Comparison of ENCODE assay signal across 13 cellular contexts in the genomic region with DNA sequence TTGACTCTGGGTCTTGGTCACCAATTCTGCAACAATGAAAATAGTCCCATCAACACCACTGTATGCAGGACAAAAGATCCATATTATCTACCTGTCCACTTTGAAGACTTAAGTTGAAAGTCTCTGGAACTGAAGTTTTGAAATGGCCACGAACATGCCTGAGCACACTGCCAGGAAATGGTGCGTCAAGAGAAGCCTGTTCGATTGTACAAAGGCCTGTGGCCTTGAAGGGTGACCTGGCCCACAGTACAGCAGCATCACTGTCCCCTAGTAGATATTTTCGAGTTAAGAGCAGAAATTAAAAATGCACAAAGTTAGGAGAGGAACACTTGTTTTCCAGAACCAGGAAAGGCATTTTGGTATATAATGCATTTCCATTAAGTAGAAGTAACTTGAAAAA.
DNase-seq lines count a peak whose midpoint lies in the region; ATAC-seq and TF ChIP-seq lines count a peak whose summit lies in the region.
"Had no signal": no experiment of that assay in that cellular context is flagged by ENCODE, and none has a peak within 500 bp of the region (broad histone marks: within the 10 kb centered on the region; RNA-seq: fewer than 3 reads in every experiment).

No MANE protein-coding gene starts in this region.

- no peaks in the 10 kb centered on the region for H3K36me3 ChIP-seq in A673 (ENCODE audit: insufficient read depth, low read length, poor library complexity, severe bottlenecking)

- H3K36me3 Mint-ChIP-seq in T-helper 17 cell (ENCODE audit: low read depth) (peaks cover 3% of the 10 kb centered on the region), neural crest cell (ENCODE audit: low read depth) (peaks cover 14% of the 10 kb centered on the region)

- H3K27me3 ChIP-seq in A673 (replicated peaks; ENCODE audit: insufficient read depth, low read depth, low read length, poor library complexity), result no peaks in the 10 kb centered on the region

- H3K27me3 Mint-ChIP-seq in T-helper 17 cell, result no peaks in the 10 kb centered on the region
- no peaks in the 10 kb centered on the region for H3K27me3 Mint-ChIP-seq in neural crest cell (ENCODE audit: low read depth)
- H3K27me3 Mint-ChIP-seq: CD4-positive, alpha-beta memory T cell had no signal

- H3K4me1 Mint-ChIP-seq in T-helper 17 cell (peaks cover 11% of the 10 kb centered on the region), neural crest cell (no peaks in the 10 kb centered on the region)

- ATAC-seq in T-helper 17 cell, result no peak
- no peak for ATAC-seq in left lobe of liver
- no peak for ATAC-seq in SK-N-SH treated with all-trans-retinoic acid at 6 μM for 48 hours

- POLR2A ChIA-PET in A673 (lab: Charles Lee; ENCODE audit: low non-redundant PET), result no interaction called here

- H3K9me3 ChIP-seq in T-helper 17 cell (ENCODE audit: control insufficient read depth, low read length, poor library complexity, severe bottlenecking) (no peaks in the 10 kb centered on the region), A673 (ENCODE audit: low read depth, low read length, poor library complexity, severe bottlenecking) (no peaks in the 10 kb centered on the region)

- no peaks in the 10 kb centered on the region for H3K4me1 ChIP-seq in A673 (ENCODE audit: insufficient read depth, low read length, poor library complexity, severe bottlenecking)

- peak overlapping the region; percentile 34 for H3K27ac Mint-ChIP-seq in T-helper 17 cell
- H3K27ac Mint-ChIP-seq in neural crest cell (ENCODE audit: unreplicated experiment), result peak overlapping the region; percentile 53
- H3K27ac Mint-ChIP-seq: GM23338, HFFc6 had no signal

- no peak overlapping the region for H3K4me3 Mint-ChIP-seq in T-helper 17 cell
- H3K4me3 Mint-ChIP-seq in neural crest cell, result no peak overlapping the region
- H3K4me3 Mint-ChIP-seq: GM23338, HFFc6 had no signal

- CTCF ChIA-PET in A673 (lab: Charles Lee), result interaction anchor here (0.5 to 1.7 kb wide), 5 partner anchors 9 to 472 kb away, joined by 3 to 10 read pairs (median 4); no protein-coding TSS in a partner anchor

- no TSS peak for BruUV-seq in A673 (replicated peaks; lab: Mats Ljungman, UMichigan)

- DNase-seq in T-helper 17 cell (no peak), left lobe of liver (ENCODE audit: low spot score) (peak; percentile 19), neural crest cell (ENCODE audit: low read depth, low spot score) (no peak), NK-92 (lab: John Stamatoyannopoulos, UW; ENCODE audit: unreplicated experiment) (no peak), A673 (ENCODE audit: low spot score) (no peak), substantia nigra (lab: John Stamatoyannopoulos, UW) (no peak)
- DNase-seq: DMS153, DMS79, HFFc6 had no signal

- H3K27ac ChIP-seq in A673 (ENCODE audit: low read depth, low read length, poor library complexity, severe bottlenecking) (no peak overlapping the region), substantia nigra (ENCODE audit: low read depth, low read length, poor library complexity, severe bottlenecking) (no peak overlapping the region)
- H3K27ac ChIP-seq: C4-2B had no signal

- intact Hi-C loops in A673 (cut with micrococcal nuclease; ENCODE audit: unreplicated experiment), result loop anchor here (5.0 kb wide), 1 partner anchor 470 kb away; no protein-coding TSS in a partner anchor

- H3K9me3 Mint-ChIP-seq in neural crest cell, result peaks cover 3% of the 10 kb centered on the region
- H3K9me3 Mint-ChIP-seq: GM23338, HFFc6 had no signal

- no peak overlapping the region for H3K4me3 ChIP-seq in A673 (ENCODE audit: low read depth, low read length, poor library complexity, severe bottlenecking)
- H3K4me3 ChIP-seq: GM23338 had no signal

- no peak for TF ChIP-seq CTCF in neural crest cell (conservative IDR thresholded peaks at IDR 0.05)
- TF ChIP-seq CTCF in A673 (conservative IDR thresholded peaks at IDR 0.05; ENCODE audit: low read depth, low read length), result no peak

TF ChIP-seq in SK-N-SH treated with all-trans-retinoic acid at 6 μM for 48 hours, 23 proteins besides CTCF, POLR2A, EP300 and RAD21:
- TF ChIP-seq ZFP30 (CRISPR knock-in tag; IDR thresholded peaks at IDR 0.05), result no peak
- TF ChIP-seq ZNF8 (CRISPR knock-in tag; IDR thresholded peaks at IDR 0.05), result no peak
- TF ChIP-seq TCF4 (CRISPR knock-in tag; IDR thresholded peaks at IDR 0.05; ENCODE audit: borderline replicate concordance), result no peak
- no peak for TF ChIP-seq ESRRG (CRISPR knock-in tag; IDR thresholded peaks at IDR 0.05)
- no peak for TF ChIP-seq RARB (CRISPR knock-in tag; IDR thresholded peaks at IDR 0.05)
- no peak for TF ChIP-seq BACH2 (CRISPR knock-in tag; IDR thresholded peaks at IDR 0.05; ENCODE audit: borderline replicate concordance)
- TF ChIP-seq, protein P1, sequence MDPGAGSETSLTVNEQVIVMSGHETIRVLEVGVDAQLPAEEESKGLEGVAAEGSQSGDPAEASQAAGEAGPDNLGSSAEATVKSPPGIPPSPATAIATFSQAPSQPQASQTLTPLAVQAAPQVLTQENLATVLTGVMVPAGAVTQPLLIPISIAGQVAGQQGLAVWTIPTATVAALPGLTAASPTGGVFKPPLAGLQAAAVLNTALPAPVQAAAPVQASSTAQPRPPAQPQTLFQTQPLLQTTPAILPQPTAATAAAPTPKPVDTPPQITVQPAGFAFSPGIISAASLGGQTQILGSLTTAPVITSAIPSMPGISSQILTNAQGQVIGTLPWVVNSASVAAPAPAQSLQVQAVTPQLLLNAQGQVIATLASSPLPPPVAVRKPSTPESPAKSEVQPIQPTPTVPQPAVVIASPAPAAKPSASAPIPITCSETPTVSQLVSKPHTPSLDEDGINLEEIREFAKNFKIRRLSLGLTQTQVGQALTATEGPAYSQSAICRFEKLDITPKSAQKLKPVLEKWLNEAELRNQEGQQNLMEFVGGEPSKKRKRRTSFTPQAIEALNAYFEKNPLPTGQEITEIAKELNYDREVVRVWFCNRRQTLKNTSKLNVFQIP (CRISPR knock-in tag; IDR thresholded peaks at IDR 0.05; ENCODE audit: borderline replicate concordance, low read depth), result no peak
- TF ChIP-seq ARNTL (CRISPR knock-in tag; IDR thresholded peaks at IDR 0.05; ENCODE audit: borderline replicate concordance, low read depth), result no peak
- no peak for TF ChIP-seq ZNF565 (CRISPR knock-in tag; conservative IDR thresholded peaks at IDR 0.05; ENCODE audit: low read depth)
- TF ChIP-seq OSR1 (CRISPR knock-in tag; IDR thresholded peaks at IDR 0.05), result no peak
- no peak for TF ChIP-seq SNAI2 (CRISPR knock-in tag; IDR thresholded peaks at IDR 0.05)
- TF ChIP-seq ZFP3 (CRISPR knock-in tag; IDR thresholded peaks at IDR 0.05), result no peak
- TF ChIP-seq, protein P2, sequence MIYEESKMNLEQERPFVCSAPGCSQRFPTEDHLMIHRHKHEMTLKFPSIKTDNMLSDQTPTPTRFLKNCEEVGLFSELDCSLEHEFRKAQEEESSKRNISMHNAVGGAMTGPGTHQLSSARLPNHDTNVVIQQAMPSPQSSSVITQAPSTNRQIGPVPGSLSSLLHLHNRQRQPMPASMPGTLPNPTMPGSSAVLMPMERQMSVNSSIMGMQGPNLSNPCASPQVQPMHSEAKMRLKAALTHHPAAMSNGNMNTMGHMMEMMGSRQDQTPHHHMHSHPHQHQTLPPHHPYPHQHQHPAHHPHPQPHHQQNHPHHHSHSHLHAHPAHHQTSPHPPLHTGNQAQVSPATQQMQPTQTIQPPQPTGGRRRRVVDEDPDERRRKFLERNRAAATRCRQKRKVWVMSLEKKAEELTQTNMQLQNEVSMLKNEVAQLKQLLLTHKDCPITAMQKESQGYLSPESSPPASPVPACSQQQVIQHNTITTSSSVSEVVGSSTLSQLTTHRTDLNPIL (CRISPR knock-in tag; IDR thresholded peaks at IDR 0.05; ENCODE audit: low read depth), result no peak
